11 cellular contexts compared by ENCODE assay signal in the genomic region with DNA sequence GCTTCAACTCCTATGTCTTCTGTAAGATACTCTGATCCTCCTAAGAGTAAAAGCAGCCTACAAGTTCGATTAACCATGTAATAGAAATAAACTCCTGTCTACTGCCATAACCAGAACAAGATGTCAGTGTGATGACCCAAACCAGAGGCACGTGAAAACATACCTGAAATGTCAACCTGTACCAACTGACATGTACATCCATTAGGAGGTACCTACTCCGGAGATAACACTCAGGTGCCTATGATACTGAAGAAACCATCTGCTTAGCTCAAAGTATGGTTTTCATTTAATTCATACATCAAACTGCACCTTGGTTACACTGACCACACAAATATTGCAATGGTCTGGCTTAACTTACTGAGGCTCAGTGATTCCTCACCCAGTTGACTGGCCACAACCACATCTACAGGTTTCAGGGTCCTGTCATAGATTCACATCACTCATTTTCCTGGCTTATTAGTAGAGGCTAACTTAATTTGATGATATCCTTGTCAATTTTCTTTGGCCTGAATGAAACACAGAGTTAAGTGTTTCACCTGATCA. TPM values are rescaled to one million over a fixed set of nuclear protein-coding genes. Genes with fewer than 3 reads are reported as not detected.
DNase-seq lines count a peak whose midpoint lies in the region; ATAC-seq and TF ChIP-seq lines count a peak whose summit lies in the region.
"Had no signal": no experiment of that assay in that cellular context is flagged by ENCODE, and none has a peak within 500 bp of the region (broad histone marks: within the 10 kb centered on the region; RNA-seq: fewer than 3 reads in every experiment).

No MANE protein-coding gene starts in this region.

- intact Hi-C loops in PC-9 (cut with micrococcal nuclease; ENCODE audit: unreplicated experiment) (loop anchor here (5.0 kb wide), 1 partner anchor 72 kb away; no protein-coding TSS in a partner anchor), esophagus muscularis mucosa (cut with DNase I) (loop anchor here (5.0 kb wide), 3 partner anchors 37 to 102 kb away; no protein-coding TSS in a partner anchor)

- DNase-seq in PC-9 (no peak), esophagus muscularis mucosa (ENCODE audit: extremely low spot score) (no peak), NCI-H2029 (lab: John Stamatoyannopoulos, UW) (no peak)
- no peak for DNase-seq in stimulated activated CD4-positive, alpha-beta T cell treated with anti-CD3 and anti-CD28 coated beads, Interleukin-2, amount 100 ng/mL, for 24 hours
- DNase-seq: H7, MG63, NCI-H510A, nephron progenitor cell had no signal

- CTCF ChIA-PET in PC-9 (lab: Charles Lee): no interaction called here

- H2AFZ ChIP-seq in PC-9: no peak overlapping the region

- no peaks in the 10 kb centered on the region for H3K9me3 Mint-ChIP-seq in stimulated activated memory B cell treated with anti-CD40 and anti-IgM and Interleukin-4, amounts not matched to agents 10 μg/mL and 1 μg/mL and 100 μg/mL, for 72 hours
- H3K9me3 Mint-ChIP-seq: nephron progenitor cell had no signal

- H3K4me1 ChIP-seq in PC-9 (replicated peaks; ENCODE audit: insufficient read depth): peaks cover 10% of the 10 kb centered on the region
- peaks cover 39 to 80% (median 77%) of the 10 kb centered on the region in 4 donors for H3K4me1 ChIP-seq in esophagus muscularis mucosa

- no peak for TF ChIP-seq POLR2A in esophagus muscularis mucosa (IDR thresholded peaks at IDR 0.05; ENCODE audit: low read depth)

- H3K36me3 ChIP-seq in PC-9 (ENCODE audit: low read depth): peaks cover 4% of the 10 kb centered on the region; the same call in 1 of the 2 replicates
- H3K36me3 ChIP-seq in esophagus muscularis mucosa: peaks cover 5 to 22% (median 13%) of the 10 kb centered on the region in 4 donors

- no peaks in the 10 kb centered on the region for H3F3A ChIP-seq in PC-9 (ENCODE audit: insufficient read depth, low read depth)

- H3K4me1 Mint-ChIP-seq in stimulated activated memory B cell treated with anti-CD40 and anti-IgM and Interleukin-4, amounts not matched to agents 10 μg/mL and 1 μg/mL and 100 μg/mL, for 72 hours: peaks cover 74% of the 10 kb centered on the region

- H3K4me3 ChIP-seq in GM08714 (ENCODE audit: low read length): peak overlapping the region; percentile 62
- H3K4me3 ChIP-seq in PC-9: no peak overlapping the region
- peak overlapping the region; percentile 90 to 97 (median 94) for H3K4me3 ChIP-seq in esophagus muscularis mucosa
- H3K4me3 ChIP-seq: MG63 had no signal

- H3K79me2 ChIP-seq in PC-9 (ENCODE audit: low read depth): peaks cover 36% of the 10 kb centered on the region

- no peaks in the 10 kb centered on the region for H4K20me1 ChIP-seq in PC-9 (ENCODE audit: insufficient read depth)

- H3K27me3 ChIP-seq in PC-9 (ENCODE audit: insufficient read depth, low read depth) (no peaks in the 10 kb centered on the region), esophagus muscularis mucosa (no peaks in the 10 kb centered on the region)
- H3K27me3 ChIP-seq: MG63 had no signal

- peak overlapping the region; percentile 63 for H3K27ac Mint-ChIP-seq in stimulated activated memory B cell treated with anti-CD40 and anti-IgM and Interleukin-4, amounts not matched to agents 10 μg/mL and 1 μg/mL and 100 μg/mL, for 72 hours
- H3K27ac Mint-ChIP-seq: nephron progenitor cell had no signal

- H3K4me3 Mint-ChIP-seq in stimulated activated memory B cell treated with anti-CD40 and anti-IgM and Interleukin-4, amounts not matched to agents 10 μg/mL and 1 μg/mL and 100 μg/mL, for 72 hours: peak overlapping the region; percentile 98
- H3K4me3 Mint-ChIP-seq: nephron progenitor cell had no signal

- H3K4me2 ChIP-seq in PC-9: 0 out of 2 replicates have a peak overlapping the region, but pooled peaks have one; percentile 35

- H3K27me3 Mint-ChIP-seq in stimulated activated memory B cell treated with anti-CD40 and anti-IgM and Interleukin-4, amounts not matched to agents 10 μg/mL and 1 μg/mL and 100 μg/mL, for 72 hours: no peaks in the 10 kb centered on the region

- TF ChIP-seq EP300 in esophagus muscularis mucosa (IDR thresholded peaks at IDR 0.05): no peak

- no peak overlapping the region for H3K27ac ChIP-seq in PC-9
- peak overlapping the region in 3 of 4 donors; percentile 97 to 98 (median 98) for H3K27ac ChIP-seq in esophagus muscularis mucosa (replicated peaks in 1 of 4)

- H3K9me3 ChIP-seq in PC-9 (ENCODE audit: insufficient read depth, low read depth): no peaks in the 10 kb centered on the region
- H3K9me3 ChIP-seq in esophagus muscularis mucosa: no peaks in the 10 kb centered on the region
- H3K9me3 ChIP-seq: MG63 had no signal

- BruUV-seq in PC-9 (replicated peaks; lab: Mats Ljungman, UMichigan): no TSS peak

- WGBS in esophagus muscularis mucosa: 56% methylated on average over 3 of the region's 3 CpGs

- no peak for ATAC-seq in stimulated activated memory B cell treated with anti-CD40 and anti-IgM and Interleukin-4, amounts not matched to agents 10 μg/mL and 1 μg/mL and 100 μg/mL, for 72 hours
- ATAC-seq in GM21619 (IDR thresholded peaks at IDR 0.05; ENCODE audit: unreplicated experiment): no peak

- TF ChIP-seq CTCF in PC-9 (conservative IDR thresholded peaks at IDR 0.05): no peak
- TF ChIP-seq CTCF in esophagus muscularis mucosa (IDR thresholded peaks at IDR 0.05): no peak

- peaks cover 49% of the 10 kb centered on the region for H3K36me3 Mint-ChIP-seq in stimulated activated memory B cell treated with anti-CD40 and anti-IgM and Interleukin-4, amounts not matched to agents 10 μg/mL and 1 μg/mL and 100 μg/mL, for 72 hours

- no peaks in the 10 kb centered on the region for H3K9me2 ChIP-seq in PC-9 (ENCODE audit: insufficient read depth)

- POLR2A ChIA-PET in PC-9 (lab: Charles Lee; ENCODE audit: unreplicated experiment): no interaction called here

RNA-seq across cellular contexts. Expression of a gene that starts 4.4 kb away (rescaled TPM):
- total RNA-seq in PC-9 (2021) (12.2 and 13.4 TPM in 2 replicates), esophagus muscularis mucosa (100 to 1,000 TPM in 2 of 4 donors, 10 to 100 TPM in 2; 71.1 to 156 (median 116) TPM)
